ENCODE assay signal across 1 cellular context in the genomic region with DNA sequence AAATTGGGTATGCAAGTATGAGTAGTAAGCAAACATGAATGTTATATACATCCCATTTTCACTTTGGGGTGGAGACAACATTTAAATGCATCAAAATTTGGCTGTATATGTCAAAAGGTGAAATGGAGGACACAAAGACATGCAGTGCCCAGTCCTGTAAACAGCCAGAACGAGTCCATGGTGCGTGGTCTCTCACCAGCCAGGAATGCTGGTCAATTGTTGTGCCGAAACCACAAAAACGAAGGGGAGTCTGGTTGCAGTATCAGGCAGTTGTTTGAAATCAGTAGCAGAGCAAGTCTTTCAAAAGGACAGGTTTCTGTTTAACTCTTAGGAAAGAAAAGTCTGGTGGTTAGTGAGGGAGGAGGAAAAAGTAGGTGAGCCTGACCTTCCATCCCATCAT.
TF ChIP-seq lines count a peak whose summit lies in the region.

No MANE protein-coding gene starts in this region.

TF ChIP-seq in HepG2, 621 proteins besides CTCF, POLR2A, EP300 and RAD21 (continued from another document):
- TF ChIP-seq, protein P1, sequence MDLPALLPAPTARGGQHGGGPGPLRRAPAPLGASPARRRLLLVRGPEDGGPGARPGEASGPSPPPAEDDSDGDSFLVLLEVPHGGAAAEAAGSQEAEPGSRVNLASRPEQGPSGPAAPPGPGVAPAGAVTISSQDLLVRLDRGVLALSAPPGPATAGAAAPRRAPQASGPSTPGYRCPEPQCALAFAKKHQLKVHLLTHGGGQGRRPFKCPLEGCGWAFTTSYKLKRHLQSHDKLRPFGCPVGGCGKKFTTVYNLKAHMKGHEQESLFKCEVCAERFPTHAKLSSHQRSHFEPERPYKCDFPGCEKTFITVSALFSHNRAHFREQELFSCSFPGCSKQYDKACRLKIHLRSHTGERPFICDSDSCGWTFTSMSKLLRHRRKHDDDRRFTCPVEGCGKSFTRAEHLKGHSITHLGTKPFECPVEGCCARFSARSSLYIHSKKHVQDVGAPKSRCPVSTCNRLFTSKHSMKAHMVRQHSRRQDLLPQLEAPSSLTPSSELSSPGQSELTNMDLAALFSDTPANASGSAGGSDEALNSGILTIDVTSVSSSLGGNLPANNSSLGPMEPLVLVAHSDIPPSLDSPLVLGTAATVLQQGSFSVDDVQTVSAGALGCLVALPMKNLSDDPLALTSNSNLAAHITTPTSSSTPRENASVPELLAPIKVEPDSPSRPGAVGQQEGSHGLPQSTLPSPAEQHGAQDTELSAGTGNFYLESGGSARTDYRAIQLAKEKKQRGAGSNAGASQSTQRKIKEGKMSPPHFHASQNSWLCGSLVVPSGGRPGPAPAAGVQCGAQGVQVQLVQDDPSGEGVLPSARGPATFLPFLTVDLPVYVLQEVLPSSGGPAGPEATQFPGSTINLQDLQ (CRISPR knock-in tag; IDR thresholded peaks at IDR 0.05), result no peak
- TF ChIP-seq CREM (IDR thresholded peaks at IDR 0.05), result no peak
- no peak for TF ChIP-seq CREM (CRISPR knock-in tag; IDR thresholded peaks at IDR 0.05)
- TF ChIP-seq ZBTB38 (CRISPR knock-in tag; IDR thresholded peaks at IDR 0.05), result no peak
- TF ChIP-seq TBX2 (CRISPR knock-in tag; IDR thresholded peaks at IDR 0.05; ENCODE audit: borderline replicate concordance), result no peak
- TF ChIP-seq, protein P2, sequence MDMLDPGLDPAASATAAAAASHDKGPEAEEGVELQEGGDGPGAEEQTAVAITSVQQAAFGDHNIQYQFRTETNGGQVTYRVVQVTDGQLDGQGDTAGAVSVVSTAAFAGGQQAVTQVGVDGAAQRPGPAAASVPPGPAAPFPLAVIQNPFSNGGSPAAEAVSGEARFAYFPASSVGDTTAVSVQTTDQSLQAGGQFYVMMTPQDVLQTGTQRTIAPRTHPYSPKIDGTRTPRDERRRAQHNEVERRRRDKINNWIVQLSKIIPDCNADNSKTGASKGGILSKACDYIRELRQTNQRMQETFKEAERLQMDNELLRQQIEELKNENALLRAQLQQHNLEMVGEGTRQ (IDR thresholded peaks at IDR 0.05; ENCODE audit: low read depth, low read length), result no peak
- TF ChIP-seq, protein P2 (CRISPR knock-in tag; IDR thresholded peaks at IDR 0.05; ENCODE audit: borderline replicate concordance), result no peak
